Comparison of ENCODE assay signal across 21 cellular contexts in the genomic region with DNA sequence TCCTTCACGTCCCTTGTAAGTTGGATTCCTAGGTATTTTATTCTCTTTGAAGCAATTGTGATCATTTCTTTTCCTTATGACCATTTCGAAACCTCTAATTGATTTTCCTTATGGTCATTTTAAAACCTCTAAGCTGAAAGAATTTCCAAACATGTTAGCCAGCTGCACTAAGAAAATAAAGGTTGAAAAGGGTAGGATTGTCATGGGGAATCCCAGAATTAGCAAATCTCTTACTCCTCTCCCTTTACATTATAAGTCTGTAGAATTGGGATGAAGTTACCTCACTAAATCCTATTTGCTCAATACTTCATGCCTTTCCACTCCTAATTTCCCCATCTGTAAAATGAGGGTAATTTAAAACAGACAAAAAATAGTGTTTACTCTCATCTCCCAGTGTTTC.
DNase-seq lines count a peak whose midpoint lies in the region; TF ChIP-seq lines count a peak whose summit lies in the region.
"Had no signal": no experiment of that assay in that cellular context is flagged by ENCODE, and none has a peak within 500 bp of the region (broad histone marks: within the 10 kb centered on the region; RNA-seq: fewer than 3 reads in every experiment).

No MANE protein-coding gene starts in this region.

- 90% methylated on average over 2 of the region's 2 CpGs for WGBS in smooth muscle cell (ENCODE audit: low lambda C conversion rate)

- H3K27me3 ChIP-seq in adipocyte (replicated peaks; ENCODE audit: control insufficient read depth, insufficient read depth, low read length) (no peaks in the 10 kb centered on the region), smooth muscle cell (ENCODE audit: low read depth) (no peaks in the 10 kb centered on the region)
- H3K27me3 ChIP-seq: BLaER1 treated with 17β-estradiol and CSF1 and Interleukin-3, amounts not matched to agents 10 nM and 100 nM had no signal

- H2AFZ ChIP-seq in smooth muscle cell (ENCODE audit: low read depth), result no peak overlapping the region
- H2AFZ ChIP-seq: PC-9 had no signal

- H3K27ac ChIP-seq in smooth muscle cell (ENCODE audit: low read depth), result peak overlapping the region; percentile 50
- H3K27ac ChIP-seq: BLaER1 treated with 17β-estradiol and CSF1 and Interleukin-3, amounts not matched to agents 10 nM and 100 nM; PC-9 had no signal

- no peak overlapping the region for H3K4me2 ChIP-seq in smooth muscle cell
- H3K4me2 ChIP-seq: BLaER1 treated with 17β-estradiol and CSF1 and Interleukin-3, amounts not matched to agents 10 nM and 100 nM; PC-9 had no signal

- no peaks in the 10 kb centered on the region for H4K20me1 ChIP-seq in smooth muscle cell (ENCODE audit: low read depth)
- H4K20me1 ChIP-seq: BLaER1 treated with 17β-estradiol and CSF1 and Interleukin-3, amounts not matched to agents 10 nM and 100 nM had no signal

- no peak overlapping the region for H3K4me3 ChIP-seq in adipocyte (ENCODE audit: low read length)
- no peak overlapping the region for H3K4me3 ChIP-seq in smooth muscle cell
- H3K4me3 ChIP-seq: BLaER1 treated with 17β-estradiol and CSF1 and Interleukin-3, amounts not matched to agents 10 nM and 100 nM; PC-9 had no signal

- H3K36me3 ChIP-seq in adipocyte (ENCODE audit: control insufficient read depth, insufficient read depth, low read length, severe bottlenecking) (no peaks in the 10 kb centered on the region), smooth muscle cell (ENCODE audit: low read depth) (no peaks in the 10 kb centered on the region)

- H3K4me1 ChIP-seq in adipocyte (ENCODE audit: control insufficient read depth, insufficient read depth, low read length), result peaks cover 8% of the 10 kb centered on the region
- no peaks in the 10 kb centered on the region for H3K4me1 ChIP-seq in smooth muscle cell (ENCODE audit: low read depth)
- H3K4me1 ChIP-seq: BLaER1 treated with 17β-estradiol and CSF1 and Interleukin-3, amounts not matched to agents 10 nM and 100 nM had no signal

- H3K9me3 ChIP-seq in adipocyte (ENCODE audit: control insufficient read depth, low read length) (no peaks in the 10 kb centered on the region), smooth muscle cell (replicated peaks; ENCODE audit: low read depth) (no peaks in the 10 kb centered on the region)

- H3K9ac ChIP-seq in adipocyte (ENCODE audit: low read length) (no peak overlapping the region), smooth muscle cell (ENCODE audit: low read depth) (no peak overlapping the region)
- H3K9ac ChIP-seq: BLaER1 treated with 17β-estradiol and CSF1 and Interleukin-3, amounts not matched to agents 10 nM and 100 nM had no signal

- TF ChIP-seq CTCF in smooth muscle cell (IDR thresholded peaks at IDR 0.05; ENCODE audit: borderline replicate concordance, insufficient read depth, poor library complexity, severe bottlenecking), result no peak

- H3F3A ChIP-seq in smooth muscle cell (ENCODE audit: low read depth), result peaks cover 5% of the 10 kb centered on the region

- no peaks in the 10 kb centered on the region for H3K79me2 ChIP-seq in smooth muscle cell (ENCODE audit: low read depth)

- DNase-seq in EH (ENCODE audit: low read depth) (peak; percentile 15), adipocyte (ENCODE audit: low read depth) (peak; percentile 63), fibroblast of gingiva (ENCODE audit: low read depth) (peak; percentile 65), smooth muscle cell (lab: John Stamatoyannopoulos, UW; ENCODE audit: unreplicated experiment) (no peak), SHP77 (lab: John Stamatoyannopoulos, UW) (no peak), Ammon's horn (ENCODE audit: low spot score) (no peak)
- no peak for DNase-seq in activated CD4-positive, alpha-beta T cell treated with anti-CD3 and anti-CD28 coated beads for 1 hour
- DNase-seq: CD4-positive, alpha-beta memory T cell; DMS 273 treated with DMSO at 0.1 percent for 48 hours; DMS79; HCEC 1CT; KG1; MM.1S; NCI-H2029; NCI-H446 treated with DMSO at 0.1 percent for 48 hours; NCI-H526; NCI-H82; PC-9; Right ventricle myocardium superior; RPMI8226 had no signal

Comparison
In these comparisons a context has a peak if more than half of its experiments do, and no peak if none do; other contexts are left out.
1. DNase-seq: peak in EH (single experiment), adipocyte (single experiment) and fibroblast of gingiva (single experiment); none in smooth muscle cell (single experiment), SHP77 (0 of 2), Ammon's horn (single experiment) and activated CD4-positive, alpha-beta T cell treated with anti-CD3 and anti-CD28 coated beads for 1 hour (single experiment).